Comparison of ENCODE assay signal across 17 cellular contexts in genomic region chr12:122854554-122854953, GRCh38. TPM values are rescaled to one million over a fixed set of nuclear protein-coding genes. Genes with fewer than 3 reads are reported as not detected.
DNase-seq lines count a peak whose midpoint lies in the region; TF ChIP-seq lines count a peak whose summit lies in the region.
"Had no signal": no experiment of that assay in that cellular context is flagged by ENCODE, and none has a peak within 500 bp of the region (broad histone marks: within the 10 kb centered on the region; RNA-seq: fewer than 3 reads in every experiment).

No MANE protein-coding gene starts in this region.

- H3K9me3 ChIP-seq in osteoblast (ENCODE audit: low read depth, low read length) (no peaks in the 10 kb centered on the region), HAP-1 (no peaks in the 10 kb centered on the region)

- intact Hi-C loops in dorsolateral prefrontal cortex (cut with DNase I), result loop anchor here in 1 of 2 donors (10.0 kb wide), 1 partner anchor 60 kb away; no protein-coding TSS in a partner anchor

- CTCF ChIA-PET in RWPE1 (lab: Yijun Ruan, JAX), result interaction anchor here (1.5 kb wide), 1 partner anchor 98 kb away, joined by 4 read pairs; no protein-coding TSS in a partner anchor

- no peaks in the 10 kb centered on the region for H3K79me2 ChIP-seq in osteoblast (ENCODE audit: insufficient read depth, low read length)

- POLR2A ChIA-PET in RWPE1 (lab: Yijun Ruan, JAX; ENCODE audit: low non-redundant PET), result no interaction called here

- H3K27ac ChIP-seq in RWPE1, result peak overlapping the region; percentile 10; the same call in 1 of the 2 replicates
- peak overlapping the region in 57 of 59 donors; percentile 58 to 99 (median 95) for H3K27ac ChIP-seq in dorsolateral prefrontal cortex
- no peak overlapping the region for H3K27ac ChIP-seq in osteoblast (ENCODE audit: low read depth, low read length)
- H3K27ac ChIP-seq: 22Rv1 had no signal

- no peaks in the 10 kb centered on the region for H3K27me3 ChIP-seq in dorsolateral prefrontal cortex
- H3K27me3 ChIP-seq in osteoblast (ENCODE audit: insufficient read depth, low read length), result no peaks in the 10 kb centered on the region
- H3K27me3 ChIP-seq in HAP-1 (ENCODE audit: low read depth), result no peaks in the 10 kb centered on the region

- no peaks in the 10 kb centered on the region for H4K20me1 ChIP-seq in osteoblast (ENCODE audit: insufficient read depth, low read length)

- in situ Hi-C loops in HAP-1 (cut with MboI; ENCODE audit: low sequenced_read_pairs), result no loop called here

- H3K4me1 ChIP-seq in osteoblast (ENCODE audit: insufficient read depth, low read length), result peaks cover 14% of the 10 kb centered on the region
- H3K4me1 ChIP-seq in HAP-1, result no peaks in the 10 kb centered on the region

- no peak overlapping the region for H3K4me2 ChIP-seq in osteoblast (ENCODE audit: insufficient read depth, low read length)

- H3K36me3 ChIP-seq in osteoblast (ENCODE audit: insufficient read depth, low read length) (no peaks in the 10 kb centered on the region), HAP-1 (replicated peaks) (peaks cover 6% of the 10 kb centered on the region)

- no peak for TF ChIP-seq CTCF in RWPE1 (conservative IDR thresholded peaks at IDR 0.05; ENCODE audit: low read depth)
- no peak for TF ChIP-seq CTCF in dorsolateral prefrontal cortex (IDR thresholded peaks at IDR 0.05 in 54 of 56, conservative IDR thresholded peaks at IDR 0.05 in 2 of 56; ENCODE audit: low read depth in 1 of 56, partially characterized antibody in 56 of 56)
- TF ChIP-seq CTCF in osteoblast (IDR thresholded peaks at IDR 0.05; ENCODE audit: extremely low read depth, low read depth, low read length), result no peak

- H3K4me3 ChIP-seq in dorsolateral prefrontal cortex (no peak overlapping the region), osteoblast (ENCODE audit: insufficient read depth, low read length) (no peak overlapping the region), HAP-1 (no peak overlapping the region)

- H2AFZ ChIP-seq in osteoblast (ENCODE audit: low read length), result no peak overlapping the region

- DNase-seq in 8988T, result peak; percentile 27
- no peak for DNase-seq in RWPE1 (ENCODE audit: low spot score)
- DNase-seq in dorsolateral prefrontal cortex, result peak in 1 of 10 donors; percentile 18
- peak; percentile 89 for DNase-seq in osteoblast (ENCODE audit: insufficient read length, low spot score, missing footprints)
- DNase-seq in NCI-H526 treated with DMSO at 0.1 percent for 48 hours (lab: John Stamatoyannopoulos, UW), result no peak
- DNase-seq in GM19238 (ENCODE audit: insufficient read length, low spot score), result no peak
- no peak for DNase-seq in SW 1271 (lab: John Stamatoyannopoulos, UW)
- no peak for DNase-seq in HAP-1 (ENCODE audit: low spot score in 2 of 2)
- DNase-seq: AML-193; C1 segment of cervical spinal cord; Calu3; CD4-positive, alpha-beta T cell; DMS 273 treated with DMSO at 0.1 percent for 48 hours; GOT3; HCEC 1CT; HFFc6 had no signal

RNA-seq across cellular contexts. Expression of gene HIP1R, which starts 19.3 kb away (rescaled TPM):
- 100 to 1,000 TPM in 104 of 120 experiments, 10 to 100 TPM in 16; 38.9 to 309 (median 147) TPM for total RNA-seq in dorsolateral prefrontal cortex
- total RNA-seq in osteoblast, result 19.4 and 21.0 TPM in 2 replicates

RNA-seq across cellular contexts. Expression of gene VPS37B, which starts 41.4 kb away (rescaled TPM):
- total RNA-seq in dorsolateral prefrontal cortex, result 10 to 100 TPM; 15.8 to 35.3 (median 22.0) TPM
- total RNA-seq in osteoblast, result 19.2 and 20.6 TPM in 2 replicates

Comparison
In these comparisons a context has a peak if more than half of its experiments do, and no peak if none do; other contexts are left out.
1. DNase-seq: peak in 8988T (single experiment) and osteoblast (single experiment); none in RWPE1 (single experiment), NCI-H526 treated with DMSO at 0.1 percent for 48 hours (single experiment), GM19238 (single experiment), SW 1271 (0 of 2) and HAP-1 (0 of 2).